ENCODE assay signal across 29 cellular contexts in the genomic region with DNA sequence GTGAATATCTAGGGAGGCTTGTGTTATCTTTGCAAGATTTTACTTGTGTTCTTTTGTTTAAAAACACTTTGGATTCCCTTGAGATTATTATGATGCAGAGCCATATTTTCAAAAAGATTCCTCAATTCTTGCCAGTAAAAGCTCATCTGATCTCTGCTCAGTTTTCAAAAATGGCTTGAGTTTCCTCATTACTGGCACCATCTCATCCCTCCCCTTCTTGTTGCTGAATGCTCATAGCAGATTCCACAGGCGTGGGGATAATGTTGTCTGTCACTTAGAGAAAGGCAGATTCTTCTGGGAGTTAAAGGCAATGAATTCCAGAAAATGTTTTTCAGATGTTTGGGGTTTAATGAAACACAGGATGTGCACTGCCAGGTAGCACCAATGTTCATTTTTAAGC.
"Had no signal": no experiment of that assay in that cellular context is flagged by ENCODE, and none has a peak within 500 bp of the region (broad histone marks: within the 10 kb centered on the region; RNA-seq: fewer than 3 reads in every experiment).

No MANE protein-coding gene starts in this region.

- H3K9me3 Mint-ChIP-seq: activated T-cell treated with anti-CD3 and anti-CD28 coated beads, Interleukin-2, amount 50 U/mL, for 72 hours; effector memory CD8-positive, alpha-beta T cell; T-helper 1 cell treated with Interleukin-12 subunit alpha and Interleukin-12 subunit beta and Interleukin-4 antibody, amounts not matched to agents 30 μg/mL and 1 μg/mL, for 36 hours had no signal

- DNase-seq: activated CD4-positive, alpha-beta T cell treated with anti-CD3 and anti-CD28 coated beads for 4 hours; activated CD4-positive, alpha-beta T cell treated with anti-CD3 and anti-CD28 coated beads, Interleukin-2, amount 50 U/mL, for 4 hours; activated naive CD4-positive, alpha-beta T cell; activated naive CD8-positive, alpha-beta T cell treated with anti-CD3 and anti-CD28 coated beads for 36 hours; activated T-cell treated with anti-CD3 and anti-CD28 coated beads for 4 hours; activated T-cell treated with anti-CD3 and anti-CD28 coated beads, Interleukin-2, amount 50 U/mL, for 72 hours; cerebellar nuclear complex; cortex of kidney; effector memory CD8-positive, alpha-beta T cell; erythroblast; glutamatergic neuron; islet precursor cell; left ventricle myocardium inferior; mesendoderm; mucosa of descending colon; posterior cingulate gyrus; right cardiac atrium; stimulated activated CD4-positive, alpha-beta T cell treated with anti-CD3 and anti-CD28 coated beads, Interleukin-2, amount 100 ng/mL, for 48 hours; stimulated activated naive CD8-positive, alpha-beta T cell treated with anti-CD3 and anti-CD28 coated beads, Interleukin-15, Interleukin-2, amounts not matched to agents 100 U/mL and 50 U/mL, for 24 hours; SW 1271; T-helper 9 cell; tibial artery; upper lobe of right lung had no signal

- H3K36me3 Mint-ChIP-seq: activated naive CD8-positive, alpha-beta T cell treated with anti-CD3 and anti-CD28 coated beads for 36 hours; brain had no signal

- H3K4me3 ChIP-seq: ascending aorta, cardiac muscle cell, left ventricle myocardium inferior, lung, mucosa of descending colon, tibial artery, upper lobe of right lung had no signal

- H3K36me3 ChIP-seq: ascending aorta, cardiac muscle cell, left ventricle myocardium inferior, tibial artery, upper lobe of right lung had no signal

- H3K4me3 Mint-ChIP-seq: activated naive CD8-positive, alpha-beta T cell treated with anti-CD3 and anti-CD28 coated beads for 36 hours; activated T-cell treated with anti-CD3 and anti-CD28 coated beads, Interleukin-2, amount 50 U/mL, for 72 hours; brain; effector memory CD8-positive, alpha-beta T cell; T-helper 1 cell treated with Interleukin-12 subunit alpha and Interleukin-12 subunit beta and Interleukin-4 antibody, amounts not matched to agents 30 μg/mL and 1 μg/mL, for 36 hours had no signal

- H3K27me3 Mint-ChIP-seq: activated naive CD8-positive, alpha-beta T cell treated with anti-CD3 and anti-CD28 coated beads for 36 hours had no signal

- H3K27ac ChIP-seq: ascending aorta, left ventricle myocardium inferior, tibial artery, upper lobe of right lung, VCaP had no signal

- H3K27me3 ChIP-seq: ascending aorta, cardiac muscle cell, tibial artery, upper lobe of right lung had no signal

- H3K9me3 ChIP-seq: ascending aorta, left ventricle myocardium inferior, mucosa of descending colon, tibial artery, upper lobe of right lung had no signal

- H3K27ac Mint-ChIP-seq: activated naive CD8-positive, alpha-beta T cell treated with anti-CD3 and anti-CD28 coated beads for 36 hours; activated T-cell treated with anti-CD3 and anti-CD28 coated beads, Interleukin-2, amount 50 U/mL, for 72 hours; effector memory CD8-positive, alpha-beta T cell; T-helper 1 cell treated with Interleukin-12 subunit alpha and Interleukin-12 subunit beta and Interleukin-4 antibody, amounts not matched to agents 30 μg/mL and 1 μg/mL, for 36 hours had no signal

- ATAC-seq: activated T-cell treated with anti-CD3 and anti-CD28 coated beads, Interleukin-2, amount 50 U/mL, for 72 hours; effector memory CD8-positive, alpha-beta T cell; mucosa of descending colon; right cardiac atrium; stimulated activated naive CD8-positive, alpha-beta T cell treated with anti-CD3 and anti-CD28 coated beads, Interleukin-15, Interleukin-2, amounts not matched to agents 100 U/mL and 50 U/mL, for 24 hours; upper lobe of right lung had no signal
